In genomic region chr3:195617784-195618510, GRCh38 we compare ENCODE assay signal across 9 cellular contexts. TPM values are rescaled to one million over a fixed set of nuclear protein-coding genes. Genes with fewer than 3 reads are reported as not detected.
DNase-seq lines count a peak whose midpoint lies in the region; ATAC-seq and TF ChIP-seq lines count a peak whose summit lies in the region.
"Not testable (repeated sequence)": the region's sequence is repeated elsewhere in the genome, so short reads cannot be mapped to it uniquely, and the experiment has no call there.
"Had no signal": no experiment of that assay in that cellular context is flagged by ENCODE, and none has a peak within 500 bp of the region (broad histone marks: within the 10 kb centered on the region; RNA-seq: fewer than 3 reads in every experiment).

No MANE protein-coding gene starts in this region.

- not testable (repeated sequence) for H3K27me3 ChIP-seq in RWPE2 (ENCODE audit: insufficient read depth, poor library complexity, severe bottlenecking); lower lobe of right lung (ENCODE audit: low read depth)

- H3K4me1 Mint-ChIP-seq in osteocyte (ENCODE audit: unreplicated experiment): not testable (repeated sequence)

- not testable (repeated sequence) for H3K36me3 Mint-ChIP-seq in osteocyte (ENCODE audit: unreplicated experiment)

- not testable (repeated sequence) for H3K27ac Mint-ChIP-seq in osteocyte (ENCODE audit: unreplicated experiment)

- not testable (repeated sequence) for H3K4me3 ChIP-seq in RWPE2 (ENCODE audit: severe bottlenecking); lower lobe of right lung

- TF ChIP-seq CTCF in RWPE2 (IDR thresholded peaks at IDR 0.05; ENCODE audit: poor library complexity, severe bottlenecking); lower lobe of right lung (IDR thresholded peaks at IDR 0.05); osteocyte (IDR thresholded peaks at IDR 0.05): not testable (repeated sequence)

- not testable (repeated sequence) for ATAC-seq in RWPE2 (ENCODE audit: low read depth)
- ATAC-seq in esophagus mucosa (peak; percentile 20), lower lobe of right lung (peak; percentile 14 to 22)

- H3K27ac ChIP-seq in RWPE2 (ENCODE audit: poor library complexity, severe bottlenecking); lower lobe of right lung: not testable (repeated sequence)

- intact Hi-C loops in lower lobe of right lung (cut with DNase I): not testable (repeated sequence)

- not testable (repeated sequence) for H3K27me3 Mint-ChIP-seq in osteocyte (ENCODE audit: unreplicated experiment)

- H3K9me3 Mint-ChIP-seq in osteocyte (ENCODE audit: unreplicated experiment): not testable (repeated sequence)

- not testable (repeated sequence) for H3K4me1 ChIP-seq in RWPE2 (ENCODE audit: insufficient read depth, poor library complexity, severe bottlenecking); lower lobe of right lung

- not testable (repeated sequence) for H3K9me3 ChIP-seq in RWPE2 (ENCODE audit: severe bottlenecking); lower lobe of right lung

- H3K36me3 ChIP-seq in RWPE2 (ENCODE audit: low read depth); lower lobe of right lung: not testable (repeated sequence)

- H3K4me3 Mint-ChIP-seq in osteocyte (ENCODE audit: unreplicated experiment): not testable (repeated sequence)

- peak; percentile 27 for DNase-seq in D341Med (ENCODE audit: low spot score)
- peak; percentile 68 for DNase-seq in RWPE2 (ENCODE audit: low spot score)
- DNase-seq in iPS-NIHi11 (ENCODE audit: low spot score): peak; percentile 9
- not testable (repeated sequence) for DNase-seq in lower lobe of right lung
- peak; percentile 89 for DNase-seq in osteocyte (ENCODE audit: extremely low spot score, unreplicated experiment)
- peak; percentile 24 for DNase-seq in stimulated activated CD8-positive, alpha-beta memory T cell treated with anti-CD3 and anti-CD28 coated beads, Interleukin-4, amount 100 ng/mL, for 48 hours

RNA-seq across cellular contexts. Expression of gene APOD, which starts 34.2 kb away (rescaled TPM):
- total RNA-seq in esophagus mucosa (3.5 TPM), lower lobe of right lung (91.6 TPM), osteocyte (2.6 and 3.2 TPM in 2 replicates)
- total RNA-seq: Calu3; CD8-positive, alpha-beta T cell had no signal

Comparison
In these comparisons a context has a peak if more than half of its experiments do, and no peak if none do; other contexts are left out.
1. RNA of gene APOD, which starts 34.2 kb away (total RNA-seq): 91.6 TPM in lower lobe of right lung (single experiment); 3.5 TPM in esophagus mucosa (single experiment) and 2.6 to 3.2 TPM in osteocyte; every median in the first group is over 10 times any median in the second.